Comparison of ENCODE assay signal across 8 cellular contexts in the genomic region with DNA sequence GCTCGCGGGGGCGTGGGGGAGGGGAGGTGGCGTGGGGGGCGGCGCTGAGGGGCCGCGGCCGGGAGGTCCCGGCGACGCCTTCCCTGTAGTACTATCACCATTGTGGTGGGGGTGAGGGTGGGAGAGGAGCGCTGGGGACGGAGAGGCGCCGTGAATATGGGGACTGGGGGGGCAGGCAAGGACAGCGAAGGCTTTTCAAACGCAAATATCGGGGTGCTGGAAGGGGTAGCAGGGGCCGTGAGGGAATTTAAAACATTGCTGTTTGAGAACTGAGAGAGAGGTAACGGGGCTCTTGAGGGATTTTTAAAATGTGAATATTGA. TPM values are rescaled to one million over a fixed set of nuclear protein-coding genes. Genes with fewer than 3 reads are reported as not detected.
DNase-seq lines count a peak whose midpoint lies in the region; ATAC-seq and TF ChIP-seq lines count a peak whose summit lies in the region.

No MANE protein-coding gene starts in this region.

- no peak for TF ChIP-seq EP300 in suprapubic skin (IDR thresholded peaks at IDR 0.05)

- H3K4me1 ChIP-seq in breast epithelium (peaks cover 0 to 4% of the 10 kb centered on the region in 2 donors), iPS-18a (ENCODE audit: control insufficient read depth, low read depth, low read length) (peaks cover 4% of the 10 kb centered on the region), suprapubic skin (peaks cover 39% of the 10 kb centered on the region)

- CTCF ChIA-PET in MCF 10A (lab: Yijun Ruan, JAX), result interaction anchor here (0.8 to 1.1 kb wide), 2 partner anchors 14 to 277 kb away, joined by 3 to 4 read pairs; no protein-coding TSS in a partner anchor

- H3K36me3 ChIP-seq in breast epithelium (no peaks in the 10 kb centered on the region), SU-DHL-6 (ENCODE audit: low read length) (no peaks in the 10 kb centered on the region), iPS-18a (ENCODE audit: control insufficient read depth, low read depth, low read length) (no peaks in the 10 kb centered on the region), suprapubic skin (no peaks in the 10 kb centered on the region)

- peaks cover 52% of the 10 kb centered on the region for H3K79me2 ChIP-seq in SU-DHL-6 (ENCODE audit: insufficient read depth, low read length)

- no peaks in the 10 kb centered on the region for H3K27me3 Mint-ChIP-seq in MCF 10A (ENCODE audit: insufficient read depth, unreplicated experiment)

- H3K27ac ChIP-seq in breast epithelium (peak overlapping the region; percentile 90 to 94), SU-DHL-6 (ENCODE audit: low read depth, low read length) (peak overlapping the region; percentile 58), iPS-18a (ENCODE audit: low read length) (peak overlapping the region; percentile 67), suprapubic skin (peak overlapping the region; percentile 83)

- 2% methylated on average over 21 of the region's 21 CpGs for WGBS in suprapubic skin

- 0 out of 2 replicates have a peak, but pooled peaks cover 5% of the 10 kb centered on the region for H4K20me1 ChIP-seq in SU-DHL-6 (ENCODE audit: low read depth, low read length)

- H3K4me3 Mint-ChIP-seq in MCF 10A (ENCODE audit: unreplicated experiment), result no peak overlapping the region

- H3K4me3 ChIP-seq in breast epithelium (peak overlapping the region; percentile 72 to 92 (median 87)), SU-DHL-6 (ENCODE audit: insufficient read depth, low read length, poor library complexity, severe bottlenecking) (peak overlapping the region; percentile 94), iPS-18a (ENCODE audit: low read length) (peak overlapping the region; percentile 98), suprapubic skin (peak overlapping the region; percentile 75)

- H3K4me1 Mint-ChIP-seq in MCF 10A (ENCODE audit: insufficient read depth, unreplicated experiment), result peaks cover 5% of the 10 kb centered on the region

- H3K9me3 ChIP-seq in breast epithelium (no peaks in the 10 kb centered on the region), SU-DHL-6 (ENCODE audit: insufficient read depth, low read length) (no peaks in the 10 kb centered on the region), iPS-18a (ENCODE audit: control insufficient read depth, low read depth, low read length) (no peaks in the 10 kb centered on the region), suprapubic skin (no peaks in the 10 kb centered on the region)

- no peak for TF ChIP-seq POLR2A in breast epithelium (IDR thresholded peaks at IDR 0.05)
- no peak for TF ChIP-seq POLR2A in suprapubic skin (IDR thresholded peaks at IDR 0.05)

- peak overlapping the region; percentile 89 for H3K4me2 ChIP-seq in SU-DHL-6 (ENCODE audit: low read depth, low read length, poor library complexity, severe bottlenecking)

- H3K9me3 Mint-ChIP-seq in MCF 10A (ENCODE audit: unreplicated experiment), result no peaks in the 10 kb centered on the region

- no peak for DNase-seq in breast epithelium (ENCODE audit: low spot score in 2 of 2)
- no peak for DNase-seq in MCF 10A (ENCODE audit: unreplicated experiment)
- no peak for DNase-seq in suprapubic skin (ENCODE audit: low spot score in 2 of 2)
- no peak for DNase-seq in NCI-H2029 (lab: John Stamatoyannopoulos, UW)
- no peak for DNase-seq in NK-92 treated with Interleukin-12 subunit alpha and Interleukin-12 subunit beta, amount 100 ng/mL, for 24 hours (lab: John Stamatoyannopoulos, UW)

- no peak for TF ChIP-seq CTCF in breast epithelium (IDR thresholded peaks at IDR 0.05)
- TF ChIP-seq CTCF in MCF 10A (IDR thresholded peaks at IDR 0.05; ENCODE audit: unreplicated experiment), result no peak
- TF ChIP-seq CTCF in SU-DHL-6 (IDR thresholded peaks at IDR 0.05; ENCODE audit: insufficient read depth, low read length, poor library complexity, severe bottlenecking), result no peak
- no peak for TF ChIP-seq CTCF in suprapubic skin (IDR thresholded peaks at IDR 0.05)

- no peaks in the 10 kb centered on the region for H3K36me3 Mint-ChIP-seq in MCF 10A (ENCODE audit: insufficient read depth, unreplicated experiment)

- H3K27ac Mint-ChIP-seq in MCF 10A (ENCODE audit: low read depth, unreplicated experiment), result no peak overlapping the region

- intact Hi-C loops in breast epithelium (cut with DNase I; ENCODE audit: low total_unique reads) (no loop called here), MCF 10A (cut with micrococcal nuclease) (loop anchor here (1.0 kb wide), 1 partner anchor 22 kb away; the partner anchor contains the start of gene LARS1)

- ATAC-seq in GM21381 (IDR thresholded peaks at IDR 0.05; ENCODE audit: unreplicated experiment), result no peak

- H3K9me2 ChIP-seq in SU-DHL-6 (replicated peaks; ENCODE audit: insufficient read depth, low read length), result no peaks in the 10 kb centered on the region

- H3K27me3 ChIP-seq in breast epithelium (no peaks in the 10 kb centered on the region), SU-DHL-6 (ENCODE audit: low read length) (no peaks in the 10 kb centered on the region), iPS-18a (ENCODE audit: control insufficient read depth, insufficient read depth, low read length) (no peaks in the 10 kb centered on the region), suprapubic skin (no peaks in the 10 kb centered on the region)

- peak overlapping the region; percentile 79 for H3K9ac ChIP-seq in SU-DHL-6 (ENCODE audit: low read length)
- peak overlapping the region; percentile 91 for H3K9ac ChIP-seq in iPS-18a (ENCODE audit: low read length)

- H2AFZ ChIP-seq in SU-DHL-6 (ENCODE audit: low read depth, low read length, severe bottlenecking), result peak overlapping the region; percentile 42

- no TSS peak for BruUV-seq in MCF 10A (replicated peaks; lab: Mats Ljungman, UMichigan)

- POLR2A ChIA-PET in MCF 10A (lab: Yijun Ruan, JAX), result interaction anchor here (0.6 to 2.0 kb wide), 23 partner anchors 10 to 265 kb away, joined by 3 to 33 read pairs (median 4); partner anchors contain the start of gene LARS1

- H3F3A ChIP-seq in SU-DHL-6 (ENCODE audit: insufficient read depth), result peaks cover 4% of the 10 kb centered on the region; the same call in 1 of the 2 replicates

RNA-seq across cellular contexts. Expression of gene RBM27, which starts 0.4 kb away (rescaled TPM):
- total RNA-seq in breast epithelium, result 10 to 100 TPM; 20.6 to 32.3 (median 31.8) TPM
- total RNA-seq in MCF 10A (2022), result 25.6 and 27.9 TPM in 2 replicates
- total RNA-seq in suprapubic skin, result 10 to 100 TPM; 19.4 to 47.6 (median 22.2) TPM

RNA-seq across cellular contexts. Expression of gene LARS1, which starts 21.4 kb away (rescaled TPM):
- total RNA-seq in breast epithelium, result 100 to 1,000 TPM in 1 of 3 donors, 10 to 100 TPM in 2; 65.6 to 111 (median 89.9) TPM
- 383 and 405 TPM in 2 replicates for total RNA-seq in MCF 10A (2022)
- total RNA-seq in suprapubic skin, result 10 to 100 TPM; 55.5 to 94.1 (median 64.1) TPM
